7 cellular contexts compared by ENCODE assay signal in the genomic region with DNA sequence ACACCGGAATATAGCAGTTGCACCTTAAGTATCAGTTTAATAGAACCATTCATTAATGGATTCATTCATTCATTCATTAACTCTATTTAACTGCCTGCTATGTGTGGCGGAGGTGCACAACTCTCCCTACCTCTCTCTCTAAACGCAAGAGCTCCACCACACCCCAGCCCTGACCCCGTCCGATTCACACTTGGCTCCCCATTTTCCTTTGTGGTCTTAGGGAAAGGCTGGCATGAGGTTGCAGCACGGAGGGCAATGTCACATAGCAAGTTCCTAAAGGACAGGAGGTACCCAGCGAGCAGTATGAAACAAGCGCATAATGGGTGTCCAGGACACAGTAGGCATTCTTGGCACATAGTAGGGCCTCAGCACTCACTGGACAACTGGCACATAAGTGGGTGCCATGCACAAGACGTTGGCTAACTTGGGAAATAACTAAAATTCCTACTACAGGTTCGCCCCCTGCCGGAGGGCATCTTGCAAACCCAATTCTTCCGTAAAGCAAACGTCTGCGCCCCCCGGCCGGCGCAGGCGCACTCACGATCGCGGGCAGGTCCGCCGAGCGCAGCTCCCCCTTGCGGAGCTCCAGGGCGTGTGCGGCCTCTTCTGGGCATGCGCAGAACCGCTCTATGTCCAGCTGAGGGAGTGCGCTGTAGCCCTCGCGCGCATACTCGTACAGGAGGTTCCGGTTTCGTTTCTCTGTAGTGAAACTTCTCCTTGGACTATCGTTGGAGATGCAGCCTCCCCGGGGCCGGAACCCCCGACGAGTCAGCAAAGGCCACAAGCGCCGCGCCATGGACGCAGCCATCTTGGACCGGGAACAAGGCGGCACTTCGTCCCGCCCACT.
DNase-seq lines count a peak whose midpoint lies in the region; ATAC-seq and TF ChIP-seq lines count a peak whose summit lies in the region.

A gene with protein sequence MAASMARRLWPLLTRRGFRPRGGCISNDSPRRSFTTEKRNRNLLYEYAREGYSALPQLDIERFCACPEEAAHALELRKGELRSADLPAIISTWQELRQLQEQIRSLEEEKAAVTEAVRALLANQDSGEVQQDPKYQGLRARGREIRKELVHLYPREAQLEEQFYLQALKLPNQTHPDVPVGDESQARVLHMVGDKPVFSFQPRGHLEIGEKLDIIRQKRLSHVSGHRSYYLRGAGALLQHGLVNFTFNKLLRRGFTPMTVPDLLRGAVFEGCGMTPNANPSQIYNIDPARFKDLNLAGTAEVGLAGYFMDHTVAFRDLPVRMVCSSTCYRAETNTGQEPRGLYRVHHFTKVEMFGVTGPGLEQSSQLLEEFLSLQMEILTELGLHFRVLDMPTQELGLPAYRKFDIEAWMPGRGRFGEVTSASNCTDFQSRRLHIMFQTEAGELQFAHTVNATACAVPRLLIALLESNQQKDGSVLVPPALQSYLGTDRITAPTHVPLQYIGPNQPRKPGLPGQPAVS (minus strand): TSS at position 835 of the 847 bp plus-strand sequence. CDS start 27 bp downstream, at position 808.

- in situ Hi-C loops in astrocyte of the spinal cord (cut with HindIII; ENCODE audit: low sequenced_read_pairs) = no loop called here

- ATAC-seq in GM18517 (IDR thresholded peaks at IDR 0.05; ENCODE audit: unreplicated experiment) (peak; percentile 71), HG03060 (IDR thresholded peaks at IDR 0.05; ENCODE audit: low read depth, unreplicated experiment) (peak; percentile 66)

- peak; percentile 97 for TF ChIP-seq CTCF in astrocyte of the spinal cord (IDR thresholded peaks at IDR 0.05; ENCODE audit: low read depth, low read length)
- TF ChIP-seq CTCF in retinal pigment epithelial cell (conservative IDR thresholded peaks at IDR 0.05; ENCODE audit: low read depth, low read length) = peak; percentile 98

- H3K4me3 ChIP-seq in astrocyte of the spinal cord (ENCODE audit: low read depth, low read length) (peak within 1 kb of the TSS; percentile 95), retinal pigment epithelial cell (ENCODE audit: low read length) (peak within 1 kb of the TSS; percentile 95)

- DNase-seq in NCI-H2081 treated with DMSO at 0.1 percent for 48 hours (lab: John Stamatoyannopoulos, UW) (peak; percentile 93), T1000 (lab: John Stamatoyannopoulos, UW) (peak; percentile 97), astrocyte of the spinal cord (ENCODE audit: low read depth, low spot score) (peak; percentile 96), hypothalamus (lab: John Stamatoyannopoulos, UW) (peak; percentile 82 to 100 (median 95)), retinal pigment epithelial cell (ENCODE audit: low read depth) (peak; percentile 70)

Comparison
In these comparisons a context has a peak if more than half of its experiments do, and no peak if none do; other contexts are left out.
1. Peak in every context shown above with its lines: DNase-seq, ATAC-seq and H3K4me3 ChIP-seq.